In the genomic region with DNA sequence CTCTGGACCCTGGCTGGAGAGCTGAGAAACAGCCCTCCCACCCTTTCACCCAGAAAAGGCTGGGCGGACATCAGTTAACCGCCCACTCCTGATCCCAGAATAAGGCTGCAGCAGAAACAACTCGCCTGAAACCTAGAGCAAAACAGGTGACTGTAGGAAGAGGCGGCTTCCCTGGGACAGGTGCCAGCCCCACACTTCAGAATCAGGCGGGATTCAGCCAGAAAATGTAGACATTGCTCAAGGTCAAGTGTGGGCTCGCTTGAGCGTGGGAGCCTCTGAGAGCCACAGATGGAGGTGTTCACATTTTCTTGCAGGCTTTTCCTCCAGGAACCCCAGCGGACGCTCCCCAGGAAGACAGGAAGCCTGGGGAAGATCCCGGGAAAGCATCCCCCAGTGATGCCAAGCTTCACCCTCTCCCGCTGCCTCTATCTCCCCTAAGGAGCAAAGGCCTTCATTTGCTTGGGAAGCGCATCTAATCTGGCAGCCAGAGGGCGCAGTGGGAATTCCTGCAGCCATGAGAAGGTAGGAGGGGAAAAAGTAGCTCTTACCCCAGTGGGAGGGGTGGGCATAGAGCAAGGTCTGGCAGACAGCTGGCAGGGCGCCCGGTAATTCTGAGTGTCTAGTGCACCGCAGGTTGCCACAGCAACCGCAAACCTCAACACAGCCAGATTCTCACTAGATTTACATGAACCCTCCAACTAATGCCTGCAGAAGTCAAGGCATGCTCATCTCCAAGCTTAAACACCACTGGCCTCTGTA, we compare ENCODE assay signal across 9 cellular contexts.
A peak's percentile ranks its signal among the peaks of the same experiment; 100 is the strongest.
DNase-seq lines count a peak whose midpoint lies in the region; ATAC-seq and TF ChIP-seq lines count a peak whose summit lies in the region.
"Had no signal": no experiment of that assay in that cellular context is flagged by ENCODE, and none has a peak within 500 bp of the region (broad histone marks: within the 10 kb centered on the region; RNA-seq: fewer than 3 reads in every experiment).

No MANE protein-coding gene starts in this region.

- H3K27ac Mint-ChIP-seq in activated CD4-positive, alpha-beta memory T cell treated with anti-CD3 and anti-CD28 coated beads for 36 hours: no peak overlapping the region
- H3K27ac Mint-ChIP-seq in activated CD4-positive, alpha-beta memory T cell treated with anti-CD3 and anti-CD28 coated beads, Interleukin-2, amount 10 ng/mL, durations not matched to agents 7 days and 5 days: no peak overlapping the region
- H3K27ac Mint-ChIP-seq in WTC11: no peak overlapping the region
- H3K27ac Mint-ChIP-seq in stimulated activated naive B cell treated with anti-CD40 and anti-IgM and Interleukin-4, amounts not matched to agents 10 μg/mL and 1 μg/mL and 100 μg/mL, for 72 hours: no peak overlapping the region
- H3K27ac Mint-ChIP-seq: CD4-positive, CD25-positive, alpha-beta regulatory T cell had no signal

- POLR2A ChIA-PET in activated CD4-positive, alpha-beta memory T cell treated with anti-CD3 and anti-CD28 coated beads for 36 hours (lab: Charles Lee): no interaction called here
- POLR2A ChIA-PET in activated CD4-positive, alpha-beta memory T cell treated with anti-CD3 and anti-CD28 coated beads, Interleukin-2, amount 10 ng/mL, durations not matched to agents 7 days and 5 days (lab: Charles Lee): no interaction called here
- POLR2A ChIA-PET in WTC11 (lab: Charles Lee): no interaction called here

- no peaks in the 10 kb centered on the region for H3K27me3 Mint-ChIP-seq in activated CD4-positive, alpha-beta memory T cell treated with anti-CD3 and anti-CD28 coated beads for 36 hours
- no peaks in the 10 kb centered on the region for H3K27me3 Mint-ChIP-seq in activated CD4-positive, alpha-beta memory T cell treated with anti-CD3 and anti-CD28 coated beads, Interleukin-2, amount 10 ng/mL, durations not matched to agents 7 days and 5 days
- H3K27me3 Mint-ChIP-seq in WTC11 (ENCODE audit: low read depth): peaks cover 5% of the 10 kb centered on the region
- H3K27me3 Mint-ChIP-seq in stimulated activated naive B cell treated with anti-CD40 and anti-IgM and Interleukin-4, amounts not matched to agents 10 μg/mL and 1 μg/mL and 100 μg/mL, for 72 hours: peaks cover 3 to 8% of the 10 kb centered on the region in 2 donors
- H3K27me3 Mint-ChIP-seq: CD4-positive, CD25-positive, alpha-beta regulatory T cell had no signal

- CTCF ChIA-PET in activated CD4-positive, alpha-beta memory T cell treated with anti-CD3 and anti-CD28 coated beads for 36 hours (lab: Charles Lee): no interaction called here
- CTCF ChIA-PET in activated CD4-positive, alpha-beta memory T cell treated with anti-CD3 and anti-CD28 coated beads, Interleukin-2, amount 10 ng/mL, durations not matched to agents 7 days and 5 days (lab: Charles Lee): no interaction called here
- CTCF ChIA-PET in WTC11 (lab: Charles Lee): interaction anchor here (0.5 to 3.9 kb wide), 76 partner anchors 9 to 1130 kb away, joined by 3 to 38 read pairs (median 4); a partner anchor contains a TSS

- H3K36me3 Mint-ChIP-seq in activated CD4-positive, alpha-beta memory T cell treated with anti-CD3 and anti-CD28 coated beads for 36 hours: no peaks in the 10 kb centered on the region
- no peaks in the 10 kb centered on the region for H3K36me3 Mint-ChIP-seq in activated CD4-positive, alpha-beta memory T cell treated with anti-CD3 and anti-CD28 coated beads, Interleukin-2, amount 10 ng/mL, durations not matched to agents 7 days and 5 days (ENCODE audit: low read depth)
- no peaks in the 10 kb centered on the region for H3K36me3 Mint-ChIP-seq in WTC11
- H3K36me3 Mint-ChIP-seq in stimulated activated naive B cell treated with anti-CD40 and anti-IgM and Interleukin-4, amounts not matched to agents 10 μg/mL and 1 μg/mL and 100 μg/mL, for 72 hours: no peaks in the 10 kb centered on the region
- H3K36me3 Mint-ChIP-seq: CD4-positive, CD25-positive, alpha-beta regulatory T cell had no signal

- H3K4me3 Mint-ChIP-seq in activated CD4-positive, alpha-beta memory T cell treated with anti-CD3 and anti-CD28 coated beads for 36 hours: no peak overlapping the region
- no peak overlapping the region for H3K4me3 Mint-ChIP-seq in activated CD4-positive, alpha-beta memory T cell treated with anti-CD3 and anti-CD28 coated beads, Interleukin-2, amount 10 ng/mL, durations not matched to agents 7 days and 5 days
- no peak overlapping the region for H3K4me3 Mint-ChIP-seq in WTC11
- H3K4me3 Mint-ChIP-seq in stimulated activated naive B cell treated with anti-CD40 and anti-IgM and Interleukin-4, amounts not matched to agents 10 μg/mL and 1 μg/mL and 100 μg/mL, for 72 hours: no peak overlapping the region
- H3K4me3 Mint-ChIP-seq: CD4-positive, CD25-positive, alpha-beta regulatory T cell had no signal

- no peaks in the 10 kb centered on the region for H3K9me3 Mint-ChIP-seq in activated CD4-positive, alpha-beta memory T cell treated with anti-CD3 and anti-CD28 coated beads for 36 hours
- no peaks in the 10 kb centered on the region for H3K9me3 Mint-ChIP-seq in activated CD4-positive, alpha-beta memory T cell treated with anti-CD3 and anti-CD28 coated beads, Interleukin-2, amount 10 ng/mL, durations not matched to agents 7 days and 5 days
- H3K9me3 Mint-ChIP-seq in WTC11: no peaks in the 10 kb centered on the region
- H3K9me3 Mint-ChIP-seq in stimulated activated naive B cell treated with anti-CD40 and anti-IgM and Interleukin-4, amounts not matched to agents 10 μg/mL and 1 μg/mL and 100 μg/mL, for 72 hours: no peaks in the 10 kb centered on the region
- H3K9me3 Mint-ChIP-seq: CD4-positive, CD25-positive, alpha-beta regulatory T cell had no signal

- DNase-seq in activated CD4-positive, alpha-beta memory T cell treated with anti-CD3 and anti-CD28 coated beads for 36 hours: peak; percentile 23
- no peak for DNase-seq in activated CD4-positive, alpha-beta memory T cell treated with anti-CD3 and anti-CD28 coated beads, Interleukin-2, amount 10 ng/mL, durations not matched to agents 7 days and 5 days
- DNase-seq in NCI-H2081 (lab: John Stamatoyannopoulos, UW) (peak; percentile 95), WTC11 (ENCODE audit: low spot score) (peak; percentile 73), iPS DF 4.7 (ENCODE audit: extremely low read depth, low spot score) (peak; percentile 30)
- no peak for DNase-seq in stimulated activated naive B cell treated with anti-CD40 and anti-IgM and Interleukin-4, amounts not matched to agents 10 μg/mL and 1 μg/mL and 100 μg/mL, for 72 hours
- DNase-seq: CD4-positive, CD25-positive, alpha-beta regulatory T cell had no signal

- peak; percentile 39; the same call in 1 of the 2 replicates for TF ChIP-seq CTCF in WTC11 (IDR thresholded peaks at IDR 0.05)

- intact Hi-C loops in activated CD4-positive, alpha-beta memory T cell treated with anti-CD3 and anti-CD28 coated beads for 36 hours (cut with micrococcal nuclease): no loop called here

- ATAC-seq in WTC11 (peak; percentile 75), HG02623 (IDR thresholded peaks at IDR 0.05; ENCODE audit: unreplicated experiment) (no peak), HG02884 (IDR thresholded peaks at IDR 0.05; ENCODE audit: unreplicated experiment) (no peak)
- ATAC-seq in stimulated activated naive B cell treated with anti-CD40 and anti-IgM and Interleukin-4, amounts not matched to agents 10 μg/mL and 1 μg/mL and 100 μg/mL, for 72 hours (replicated peaks): peak; percentile 52 to 55

- H3K4me1 Mint-ChIP-seq in activated CD4-positive, alpha-beta memory T cell treated with anti-CD3 and anti-CD28 coated beads for 36 hours (ENCODE audit: low read depth): no peaks in the 10 kb centered on the region
- no peaks in the 10 kb centered on the region for H3K4me1 Mint-ChIP-seq in activated CD4-positive, alpha-beta memory T cell treated with anti-CD3 and anti-CD28 coated beads, Interleukin-2, amount 10 ng/mL, durations not matched to agents 7 days and 5 days
- H3K4me1 Mint-ChIP-seq in WTC11: peaks cover 25% of the 10 kb centered on the region
- peaks cover 0 to 13% of the 10 kb centered on the region in 2 donors for H3K4me1 Mint-ChIP-seq in stimulated activated naive B cell treated with anti-CD40 and anti-IgM and Interleukin-4, amounts not matched to agents 10 μg/mL and 1 μg/mL and 100 μg/mL, for 72 hours
- H3K4me1 Mint-ChIP-seq: CD4-positive, CD25-positive, alpha-beta regulatory T cell had no signal

TF ChIP-seq in WTC11, 78 proteins besides CTCF, POLR2A, EP300 and RAD21 (continues in another document):
- TF ChIP-seq JAZF1 (CRISPR knock-in tag; IDR thresholded peaks at IDR 0.05) (no peak), FOXP1 (CRISPR knock-in tag; IDR thresholded peaks at IDR 0.05; ENCODE audit: borderline replicate concordance) (no peak), ZNF396 (CRISPR knock-in tag; IDR thresholded peaks at IDR 0.05; ENCODE audit: borderline replicate concordance) (no peak), GTF2I (CRISPR knock-in tag; conservative IDR thresholded peaks at IDR 0.05) (no peak), HMGA2 (CRISPR knock-in tag; IDR thresholded peaks at IDR 0.05) (no peak), TEAD4 (CRISPR knock-in tag; IDR thresholded peaks at IDR 0.05) (0 out of 2 replicates have a peak, but pooled peaks have one; percentile 24), TEAD1 (CRISPR knock-in tag; IDR thresholded peaks at IDR 0.05) (0 out of 2 replicates have a peak, but pooled peaks have one; percentile 39)
- TF ChIP-seq, protein P1, sequence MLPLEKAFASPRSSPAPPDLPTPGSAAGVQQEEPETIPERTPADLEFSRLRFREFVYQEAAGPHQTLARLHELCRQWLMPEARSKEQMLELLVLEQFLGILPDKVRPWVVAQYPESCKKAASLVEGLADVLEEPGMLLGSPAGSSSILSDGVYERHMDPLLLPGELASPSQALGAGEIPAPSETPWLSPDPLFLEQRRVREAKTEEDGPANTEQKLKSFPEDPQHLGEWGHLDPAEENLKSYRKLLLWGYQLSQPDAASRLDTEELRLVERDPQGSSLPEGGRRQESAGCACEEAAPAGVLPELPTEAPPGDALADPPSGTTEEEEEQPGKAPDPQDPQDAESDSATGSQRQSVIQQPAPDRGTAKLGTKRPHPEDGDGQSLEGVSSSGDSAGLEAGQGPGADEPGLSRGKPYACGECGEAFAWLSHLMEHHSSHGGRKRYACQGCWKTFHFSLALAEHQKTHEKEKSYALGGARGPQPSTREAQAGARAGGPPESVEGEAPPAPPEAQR (CRISPR knock-in tag; IDR thresholded peaks at IDR 0.05): no peak

Comparison
In these comparisons a context has a peak if more than half of its experiments do, and no peak if none do; other contexts are left out.
1. DNase-seq: peak in activated CD4-positive, alpha-beta memory T cell treated with anti-CD3 and anti-CD28 coated beads for 36 hours (single experiment), NCI-H2081 (2 of 2), WTC11 (single experiment) and iPS DF 4.7 (single experiment); none in activated CD4-positive, alpha-beta memory T cell treated with anti-CD3 and anti-CD28 coated beads, Interleukin-2, amount 10 ng/mL, durations not matched to agents 7 days and 5 days (single experiment) and stimulated activated naive B cell treated with anti-CD40 and anti-IgM and Interleukin-4, amounts not matched to agents 10 μg/mL and 1 μg/mL and 100 μg/mL, for 72 hours (single experiment).
2. ATAC-seq: peak in WTC11 (single experiment) and stimulated activated naive B cell treated with anti-CD40 and anti-IgM and Interleukin-4, amounts not matched to agents 10 μg/mL and 1 μg/mL and 100 μg/mL, for 72 hours (2 of 2); none in HG02623 (single experiment) and HG02884 (single experiment).